ENCODE assay signal across 22 cellular contexts in genomic region chr17:43823350-43824084, GRCh38. TPM values are rescaled to one million over a fixed set of nuclear protein-coding genes. Genes with fewer than 3 reads are reported as not detected.
DNase-seq lines count a peak whose midpoint lies in the region; ATAC-seq and TF ChIP-seq lines count a peak whose summit lies in the region.
"Had no signal": no experiment of that assay in that cellular context is flagged by ENCODE, and none has a peak within 500 bp of the region (broad histone marks: within the 10 kb centered on the region; RNA-seq: fewer than 3 reads in every experiment).

No MANE protein-coding gene starts in this region.

- no peak overlapping the region for H3K4me3 ChIP-seq in right cardiac atrium (ENCODE audit: low read length)
- no peak overlapping the region for H3K4me3 ChIP-seq in mesendoderm (ENCODE audit: low read length)
- H3K4me3 ChIP-seq: cardiac muscle cell had no signal

- H2AK5ac ChIP-seq in mesendoderm (ENCODE audit: low read length), result no peak overlapping the region

- DNase-seq in HFFc6 (no peak), right cardiac atrium (peak; percentile 75 to 84 (median 82)), NCI-H1048 (lab: John Stamatoyannopoulos, UW) (no peak), NCI-H2171 (lab: John Stamatoyannopoulos, UW) (no peak), mesendoderm (no peak)
- no peak for DNase-seq in stimulated activated effector memory CD8-positive, alpha-beta T cell treated with anti-CD3 and anti-CD28 coated beads, Interleukin-12 subunit alpha, Interleukin-12 subunit beta, amount 100 ng/mL, for 72 hours (ENCODE audit: low spot score in 2 of 2)
- DNase-seq: activated CD8-positive, alpha-beta T cell treated with anti-CD3 and anti-CD28 coated beads for 36 hours; activated naive CD8-positive, alpha-beta T cell treated with anti-CD3 and anti-CD28 coated beads, Interleukin-2, amount 10 ng/mL, durations not matched to agents 7 days and 5 days; activated T-cell treated with anti-CD3 and anti-CD28 coated beads, Interleukin-2, amount 50 U/mL, for 48 hours; AML-193; effector CD8-positive, alpha-beta T cell; MV-4-11; NCI-H2107; NCI-H774; retina; stimulated activated CD4-positive, alpha-beta T cell treated with anti-CD3 and anti-CD28 coated beads, Interleukin-1b, Interleukin-23, amount 100 ng/mL, for 48 hours; WERI-Rb-1 had no signal

- peaks cover 12% of the 10 kb centered on the region for H3K4me1 Mint-ChIP-seq in HFFc6 (ENCODE audit: low read depth)
- H3K4me1 Mint-ChIP-seq in stimulated activated effector memory CD8-positive, alpha-beta T cell treated with anti-CD3 and anti-CD28 coated beads, Interleukin-12 subunit alpha, Interleukin-12 subunit beta, amount 100 ng/mL, for 72 hours, result no peaks in the 10 kb centered on the region
- H3K4me1 Mint-ChIP-seq: activated naive CD8-positive, alpha-beta T cell treated with anti-CD3 and anti-CD28 coated beads, Interleukin-2, amount 10 ng/mL, durations not matched to agents 7 days and 5 days; nephron had no signal

- H3K4me3 Mint-ChIP-seq in HFFc6, result no peak overlapping the region
- H3K4me3 Mint-ChIP-seq in stimulated activated effector memory CD8-positive, alpha-beta T cell treated with anti-CD3 and anti-CD28 coated beads, Interleukin-12 subunit alpha, Interleukin-12 subunit beta, amount 100 ng/mL, for 72 hours, result no peak overlapping the region
- H3K4me3 Mint-ChIP-seq: activated CD8-positive, alpha-beta T cell treated with anti-CD3 and anti-CD28 coated beads for 36 hours; activated naive CD8-positive, alpha-beta T cell treated with anti-CD3 and anti-CD28 coated beads, Interleukin-2, amount 10 ng/mL, durations not matched to agents 7 days and 5 days; nephron had no signal

- no peak overlapping the region for H2BK120ac ChIP-seq in mesendoderm (ENCODE audit: low read depth, low read length)

- no peak overlapping the region for H2BK5ac ChIP-seq in mesendoderm (ENCODE audit: low read length)

- H3K27me3 Mint-ChIP-seq in HFFc6 (ENCODE audit: insufficient read depth), result peaks cover 2% of the 10 kb centered on the region; the same call in 1 of the 2 replicates
- H3K27me3 Mint-ChIP-seq: activated CD8-positive, alpha-beta T cell treated with anti-CD3 and anti-CD28 coated beads for 36 hours had no signal

- intact Hi-C loops in right cardiac atrium (cut with DNase I), result no loop called here

- no peak overlapping the region for H3K56ac ChIP-seq in mesendoderm (ENCODE audit: low read length)

- 67% methylated on average over 10 of the region's 10 CpGs for WGBS in right cardiac atrium
- WGBS in mesendoderm (ENCODE audit: extremely low coverage, insufficient coverage, low lambda C conversion rate), result no CpG with 5 or more reads among the region's 10 CpGs

- no peaks in the 10 kb centered on the region for H3K79me1 ChIP-seq in mesendoderm (ENCODE audit: low read length)

- H3K9me3 ChIP-seq in right cardiac atrium (ENCODE audit: control insufficient read depth, low read length), result no peaks in the 10 kb centered on the region

- H3K79me2 ChIP-seq in mesendoderm (ENCODE audit: control insufficient read depth, insufficient read depth, low read length), result no peaks in the 10 kb centered on the region

- no peaks in the 10 kb centered on the region for H3K36me3 ChIP-seq in mesendoderm (ENCODE audit: control insufficient read depth, insufficient read depth, low read length)
- H3K36me3 ChIP-seq: cardiac muscle cell had no signal

- no peak overlapping the region for H4K5ac ChIP-seq in mesendoderm (ENCODE audit: low read length)

- H3K23ac ChIP-seq in mesendoderm (ENCODE audit: low read length), result no peak overlapping the region

- H3K9ac ChIP-seq in mesendoderm (ENCODE audit: low read length), result no peak overlapping the region

- no peak for TF ChIP-seq CTCF in HFFc6 (IDR thresholded peaks at IDR 0.05)
- no peak for TF ChIP-seq CTCF in VCaP (conservative IDR thresholded peaks at IDR 0.05)

- H3K36me3 Mint-ChIP-seq in HFFc6 (ENCODE audit: low read depth), result peaks cover 28% of the 10 kb centered on the region
- H3K36me3 Mint-ChIP-seq in stimulated activated effector memory CD8-positive, alpha-beta T cell treated with anti-CD3 and anti-CD28 coated beads, Interleukin-12 subunit alpha, Interleukin-12 subunit beta, amount 100 ng/mL, for 72 hours, result no peaks in the 10 kb centered on the region
- H3K36me3 Mint-ChIP-seq: activated naive CD8-positive, alpha-beta T cell treated with anti-CD3 and anti-CD28 coated beads, Interleukin-2, amount 10 ng/mL, durations not matched to agents 7 days and 5 days had no signal

- H2BK15ac ChIP-seq in mesendoderm (replicated peaks; ENCODE audit: low read depth), result no peak overlapping the region

- H3K4me1 ChIP-seq in right cardiac atrium (ENCODE audit: control insufficient read depth, insufficient read depth, low read length) (peaks cover 13% of the 10 kb centered on the region), mesendoderm (ENCODE audit: control insufficient read depth, low read depth, low read length) (no peaks in the 10 kb centered on the region)

- peak overlapping the region; percentile 6; the same call in 1 of the 2 replicates for H3K27ac Mint-ChIP-seq in HFFc6
- peak overlapping the region; percentile 10 for H3K27ac Mint-ChIP-seq in stimulated activated effector memory CD8-positive, alpha-beta T cell treated with anti-CD3 and anti-CD28 coated beads, Interleukin-12 subunit alpha, Interleukin-12 subunit beta, amount 100 ng/mL, for 72 hours
- H3K27ac Mint-ChIP-seq: activated CD8-positive, alpha-beta T cell treated with anti-CD3 and anti-CD28 coated beads for 36 hours; activated naive CD8-positive, alpha-beta T cell treated with anti-CD3 and anti-CD28 coated beads, Interleukin-2, amount 10 ng/mL, durations not matched to agents 7 days and 5 days; nephron had no signal

- H3K9me3 Mint-ChIP-seq in HFFc6, result no peaks in the 10 kb centered on the region
- H3K9me3 Mint-ChIP-seq in stimulated activated effector memory CD8-positive, alpha-beta T cell treated with anti-CD3 and anti-CD28 coated beads, Interleukin-12 subunit alpha, Interleukin-12 subunit beta, amount 100 ng/mL, for 72 hours, result no peaks in the 10 kb centered on the region
- H3K9me3 Mint-ChIP-seq: activated CD8-positive, alpha-beta T cell treated with anti-CD3 and anti-CD28 coated beads for 36 hours; activated naive CD8-positive, alpha-beta T cell treated with anti-CD3 and anti-CD28 coated beads, Interleukin-2, amount 10 ng/mL, durations not matched to agents 7 days and 5 days; nephron had no signal

- no peak overlapping the region for H3K4ac ChIP-seq in mesendoderm (ENCODE audit: low read depth, low read length)

- 0 out of 2 replicates have a peak overlapping the region, but pooled peaks have one; percentile 16 for H3K27ac ChIP-seq in VCaP
- H3K27ac ChIP-seq in right cardiac atrium (ENCODE audit: low read length), result peak overlapping the region; percentile 96
- no peak overlapping the region for H3K27ac ChIP-seq in mesendoderm (ENCODE audit: low read depth, low read length)
- H3K27ac ChIP-seq: cardiac muscle cell, WERI-Rb-1 had no signal

- peak; percentile 76 to 85 for ATAC-seq in right cardiac atrium
- no peak for ATAC-seq in stimulated activated effector memory CD8-positive, alpha-beta T cell treated with anti-CD3 and anti-CD28 coated beads, Interleukin-12 subunit alpha, Interleukin-12 subunit beta, amount 100 ng/mL, for 72 hours
- no peak for ATAC-seq in GM21619 (IDR thresholded peaks at IDR 0.05; ENCODE audit: unreplicated experiment)
- ATAC-seq: activated CD8-positive, alpha-beta T cell treated with anti-CD3 and anti-CD28 coated beads for 36 hours; left lobe of liver had no signal

- H4K8ac ChIP-seq in mesendoderm (ENCODE audit: low read depth, low read length), result no peak overlapping the region

- H3K18ac ChIP-seq in mesendoderm (ENCODE audit: low read length), result no peak overlapping the region

- H3K27me3 ChIP-seq in right cardiac atrium (ENCODE audit: control insufficient read depth, insufficient read depth) (no peaks in the 10 kb centered on the region), mesendoderm (ENCODE audit: insufficient read depth, low read length, poor library complexity) (no peaks in the 10 kb centered on the region)
- H3K27me3 ChIP-seq: cardiac muscle cell had no signal

- H3K4me2 ChIP-seq in mesendoderm (ENCODE audit: low read length), result no peak overlapping the region

RNA-seq across cellular contexts. Expression of gene MPP3, which starts 9.4 kb away (rescaled TPM):
- total RNA-seq in HFFc6 (2021; fragmentation: NEBNext Ultra II Directional; extraction: Animal tissue kit (Norgen Biotek cat#: 25700)), result 1 to 10 TPM; 5.5 to 6.9 (median 5.9) TPM
- total RNA-seq in right cardiac atrium, result 10 to 100 TPM; 42.1 to 77.4 (median 61.5) TPM
- polyA plus RNA-seq in right cardiac atrium, result 46.1 TPM
- polyA plus RNA-seq in mesendoderm (2013, experiment 1 of 2), result 2.2 TPM
- 2.9 TPM for polyA plus RNA-seq in mesendoderm (2013, experiment 2 of 2)

RNA-seq across cellular contexts. Expression of gene CD300LG, which starts 23.5 kb away (rescaled TPM):
- not detected for total RNA-seq in HFFc6 (2021; fragmentation: NEBNext Ultra II Directional; extraction: Animal tissue kit (Norgen Biotek cat#: 25700))
- 10 to 100 TPM in 3 of 4 donors, 1 to 10 TPM in 1; 3.8 to 29.2 (median 10.9) TPM for total RNA-seq in right cardiac atrium
- polyA plus RNA-seq in right cardiac atrium, result 20.8 TPM
- not detected for polyA plus RNA-seq in mesendoderm (2013, experiment 1 of 2)
- polyA plus RNA-seq in mesendoderm (2013, experiment 2 of 2), result not detected
- total RNA-seq: activated CD8-positive, alpha-beta T cell treated with anti-CD3 and anti-CD28 coated beads for 36 hours; activated naive CD8-positive, alpha-beta T cell treated with anti-CD3 and anti-CD28 coated beads, Interleukin-2, amount 10 ng/mL, durations not matched to agents 7 days and 5 days; cardiac muscle cell; left lobe of liver had no signal
- polyA plus RNA-seq: cardiac muscle cell had no signal

RNA-seq across cellular contexts. Expression of gene CFAP97D1, which starts 43.3 kb away (rescaled TPM):
- total RNA-seq in HFFc6 (2021; fragmentation: NEBNext Ultra II Directional; extraction: Animal tissue kit (Norgen Biotek cat#: 25700)), result not detected
- total RNA-seq in right cardiac atrium, result under 1 TPM in 1 of 4 donors, not detected in 3; 0.28 TPM
- polyA plus RNA-seq in right cardiac atrium, result 0.02 TPM
- 0.03 TPM for polyA plus RNA-seq in mesendoderm (2013, experiment 1 of 2)
- polyA plus RNA-seq in mesendoderm (2013, experiment 2 of 2), result 0.03 TPM
- total RNA-seq: activated naive CD8-positive, alpha-beta T cell treated with anti-CD3 and anti-CD28 coated beads, Interleukin-2, amount 10 ng/mL, durations not matched to agents 7 days and 5 days; cardiac muscle cell; left lobe of liver had no signal
- polyA plus RNA-seq: cardiac muscle cell had no signal

RNA-seq across cellular contexts. Expression of gene DUSP3, which starts 44.7 kb away (rescaled TPM):
- 10 to 100 TPM; 34.3 to 47.2 (median 38.3) TPM for total RNA-seq in HFFc6 (2021; fragmentation: NEBNext Ultra II Directional; extraction: Animal tissue kit (Norgen Biotek cat#: 25700))
- 100 to 1,000 TPM; 144 to 180 (median 154) TPM for total RNA-seq in right cardiac atrium
- 137 TPM for polyA plus RNA-seq in right cardiac atrium
- 21.5 TPM for polyA plus RNA-seq in mesendoderm (2013, experiment 1 of 2)
- 21.8 TPM for polyA plus RNA-seq in mesendoderm (2013, experiment 2 of 2)

Comparison
In these comparisons a context has a peak if more than half of its experiments do, and no peak if none do; other contexts are left out.
1. DNase-seq: peak in right cardiac atrium (3 of 3); none in HFFc6 (single experiment), stimulated activated effector memory CD8-positive, alpha-beta T cell treated with anti-CD3 and anti-CD28 coated beads, Interleukin-12 subunit alpha, Interleukin-12 subunit beta, amount 100 ng/mL, for 72 hours (0 of 2), NCI-H1048 (single experiment), NCI-H2171 (single experiment) and mesendoderm (single experiment).
2. ATAC-seq: peak in right cardiac atrium (2 of 2); none in stimulated activated effector memory CD8-positive, alpha-beta T cell treated with anti-CD3 and anti-CD28 coated beads, Interleukin-12 subunit alpha, Interleukin-12 subunit beta, amount 100 ng/mL, for 72 hours (single experiment) and GM21619 (single experiment).
3. RNA of gene MPP3, which starts 9.4 kb away (total RNA-seq): 42.1 to 77.4 TPM in right cardiac atrium; 5.5 to 6.9 TPM in HFFc6; every median in the first group is over 4 times any median in the second.
4. RNA of gene CD300LG, which starts 23.5 kb away (total RNA-seq): 3.8 to 29.2 TPM in right cardiac atrium; not detected in HFFc6; every median in the first group is over 4 times any median in the second.